In genomic region chr4:3384771-3385701, GRCh38 we compare ENCODE assay signal across 12 cellular contexts. TPM values are rescaled to one million over a fixed set of nuclear protein-coding genes. Genes with fewer than 3 reads are reported as not detected.
DNase-seq lines count a peak whose midpoint lies in the region; ATAC-seq and TF ChIP-seq lines count a peak whose summit lies in the region.
"Had no signal": no experiment of that assay in that cellular context is flagged by ENCODE, and none has a peak within 500 bp of the region (broad histone marks: within the 10 kb centered on the region; RNA-seq: fewer than 3 reads in every experiment).

No MANE protein-coding gene starts in this region.

- no peak for TF ChIP-seq CTCF in esophagus squamous epithelium (IDR thresholded peaks at IDR 0.05)
- no peak for TF ChIP-seq CTCF in nephron progenitor cell (IDR thresholded peaks at IDR 0.05)
- TF ChIP-seq CTCF in vagina (IDR thresholded peaks at IDR 0.05) = no peak

- H3K4me1 Mint-ChIP-seq in nephron progenitor cell = peaks cover 63% of the 10 kb centered on the region

- peak overlapping the region; percentile 62 for H3K27ac Mint-ChIP-seq in nephron progenitor cell

- intact Hi-C loops in Right ventricle myocardium inferior (cut with DNase I) (no loop called here), cardiac septum (cut with DNase I) (no loop called here), esophagus squamous epithelium (cut with DNase I) (no loop called here), vagina (cut with DNase I) (no loop called here)

- H3K4me3 ChIP-seq in esophagus squamous epithelium = peak overlapping the region; percentile 41 to 65 (median 56)
- peak overlapping the region; percentile 6 to 42 for H3K4me3 ChIP-seq in vagina

- H3K36me3 ChIP-seq in esophagus squamous epithelium = no peaks in the 10 kb centered on the region
- no peaks in the 10 kb centered on the region for H3K36me3 ChIP-seq in vagina

- H3K27me3 Mint-ChIP-seq in nephron progenitor cell (ENCODE audit: low read depth, poor library complexity) = no peaks in the 10 kb centered on the region

- H3K4me3 Mint-ChIP-seq in nephron progenitor cell = no peak overlapping the region
- H3K4me3 Mint-ChIP-seq: CD8-positive, alpha-beta memory T cell had no signal

- H3K4me1 ChIP-seq in esophagus squamous epithelium (peaks cover 25 to 64% (median 45%) of the 10 kb centered on the region in 3 donors), vagina (peaks cover 43% of the 10 kb centered on the region)

- 9 to 33% methylated on average over 16 to 24 of the region's 35 CpGs for WGBS in esophagus squamous epithelium, 2 donors

- H3K27ac ChIP-seq in esophagus squamous epithelium (peak overlapping the region; percentile 89 to 99 (median 98)), vagina (peak overlapping the region; percentile 87)

- H3K9me3 ChIP-seq in esophagus squamous epithelium = peaks cover 0 to 5% (median 0%) of the 10 kb centered on the region in 3 donors
- H3K9me3 ChIP-seq in vagina = no peaks in the 10 kb centered on the region

- H3K27me3 ChIP-seq in esophagus squamous epithelium = no peaks in the 10 kb centered on the region
- H3K27me3 ChIP-seq in vagina = no peaks in the 10 kb centered on the region

- H3K36me3 Mint-ChIP-seq in nephron progenitor cell (ENCODE audit: low read depth) = peaks cover 23% of the 10 kb centered on the region

- TF ChIP-seq POLR2A in esophagus squamous epithelium (IDR thresholded peaks at IDR 0.05) = peak in 3 of 4 donors; percentile 10 to 69 (median 67)
- no peak for TF ChIP-seq POLR2A in vagina (IDR thresholded peaks at IDR 0.05)

- peaks cover 23% of the 10 kb centered on the region for H3K9me3 Mint-ChIP-seq in nephron progenitor cell

- ATAC-seq in Right ventricle myocardium inferior = peak; percentile 11
- no peak for ATAC-seq in GM18511 (IDR thresholded peaks at IDR 0.05; ENCODE audit: unreplicated experiment)
- ATAC-seq: SK-N-SH treated with all-trans-retinoic acid at 6 μM for 48 hours had no signal

- DNase-seq in Right ventricle myocardium inferior (ENCODE audit: missing footprints) = peak; percentile 80
- DNase-seq in cardiac septum (ENCODE audit: low spot score) = no peak
- DNase-seq in esophagus squamous epithelium (lab: John Stamatoyannopoulos, UW) = no peak
- DNase-seq in nephron progenitor cell = no peak
- DNase-seq in vagina (ENCODE audit: extremely low spot score in 2 of 2) = no peak
- no peak for DNase-seq in DMS114 treated with DMSO at 0.1 percent for 48 hours (lab: John Stamatoyannopoulos, UW; ENCODE audit: unreplicated experiment)
- no peak for DNase-seq in ecto neural progenitor cell (ENCODE audit: low spot score)
- DNase-seq: CD8-positive, alpha-beta memory T cell; retina had no signal

RNA-seq across cellular contexts. Expression of gene HGFAC, which starts 56.7 kb away (rescaled TPM):
- total RNA-seq in Right ventricle myocardium inferior (1.5 TPM), cardiac septum (0.38 TPM), esophagus squamous epithelium (under 1 TPM in 1 of 4 donors, not detected in 3; 0.38 TPM), vagina (not detected)
- total RNA-seq: CD8-positive, alpha-beta memory T cell; fibroblast of villous mesenchyme had no signal

Comparison
In these comparisons a context has a peak if more than half of its experiments do, and no peak if none do; other contexts are left out.
1. POLR2A ChIP-seq: peak in esophagus squamous epithelium (3 of 4); none in vagina (0 of 2).